Comparison of ENCODE assay signal across 1 cellular context in genomic region chr17:16215002-16215272, GRCh38.
TF ChIP-seq lines count a peak whose summit lies in the region.

No MANE protein-coding gene starts in this region.

TF ChIP-seq in HepG2, 621 proteins besides CTCF, POLR2A, EP300 and RAD21 (continued from another document and continues in another):
- no peak for TF ChIP-seq ZNF512 (CRISPR knock-in tag; IDR thresholded peaks at IDR 0.05)
- no peak for TF ChIP-seq ZBTB20 (CRISPR knock-in tag; IDR thresholded peaks at IDR 0.05; ENCODE audit: borderline replicate concordance, low read depth)
- TF ChIP-seq ZNF790 (CRISPR knock-in tag; IDR thresholded peaks at IDR 0.05; ENCODE audit: borderline replicate concordance): peak; percentile 44; the same call in 1 of the 2 replicates
- no peak for TF ChIP-seq MIXL1 (CRISPR knock-in tag; IDR thresholded peaks at IDR 0.05)
- TF ChIP-seq PITX1 (CRISPR knock-in tag; IDR thresholded peaks at IDR 0.05): no peak
- no peak for TF ChIP-seq NFIC (IDR thresholded peaks at IDR 0.05; ENCODE audit: low read length)
- TF ChIP-seq REXO4 (CRISPR knock-in tag; IDR thresholded peaks at IDR 0.05; ENCODE audit: borderline replicate concordance): peak; percentile 24; the same call in 1 of the 2 replicates
- TF ChIP-seq SNAI1 (CRISPR knock-in tag; IDR thresholded peaks at IDR 0.05; ENCODE audit: borderline replicate concordance): no peak
- no peak for TF ChIP-seq AKAP8 (CRISPR knock-in tag; IDR thresholded peaks at IDR 0.05)
- no peak for TF ChIP-seq PCBP2 (optimal IDR thresholded peaks at IDR 0.05; ENCODE audit: low read depth, low read length, poor library complexity, severe bottlenecking)
- peak; percentile 63 for TF ChIP-seq U2AF1 (optimal IDR thresholded peaks at IDR 0.05; ENCODE audit: low read depth, low read length)
- TF ChIP-seq MLXIP (CRISPR knock-in tag; IDR thresholded peaks at IDR 0.05; ENCODE audit: borderline replicate concordance): 0 out of 2 replicates have a peak, but pooled peaks have one; percentile 37
- TF ChIP-seq SALL2 (CRISPR knock-in tag; IDR thresholded peaks at IDR 0.05): no peak
- no peak for TF ChIP-seq NFE2L2 (IDR thresholded peaks at IDR 0.05; ENCODE audit: low read length)
- no peak; the same call in 1 of the 2 replicates for TF ChIP-seq ZNF850 (CRISPR knock-in tag; conservative IDR thresholded peaks at IDR 0.05)
- TF ChIP-seq PRDM4 (CRISPR knock-in tag; IDR thresholded peaks at IDR 0.05; ENCODE audit: borderline replicate concordance): no peak
- TF ChIP-seq ZNF672 (CRISPR knock-in tag; IDR thresholded peaks at IDR 0.05): no peak
- no peak for TF ChIP-seq ZBTB38 (CRISPR knock-in tag; IDR thresholded peaks at IDR 0.05)
- no peak for TF ChIP-seq FOXM1 (CRISPR knock-in tag; IDR thresholded peaks at IDR 0.05)
- no peak for TF ChIP-seq RAD51 (IDR thresholded peaks at IDR 0.05; ENCODE audit: borderline replicate concordance)
- no peak for TF ChIP-seq ZBTB26 (CRISPR knock-in tag; IDR thresholded peaks at IDR 0.05; ENCODE audit: borderline replicate concordance)
- TF ChIP-seq HMGXB3 (CRISPR knock-in tag; IDR thresholded peaks at IDR 0.05; ENCODE audit: borderline replicate concordance): no peak
- TF ChIP-seq THAP8 (CRISPR knock-in tag; IDR thresholded peaks at IDR 0.05; ENCODE audit: borderline replicate concordance): no peak
- TF ChIP-seq ZNF773 (CRISPR knock-in tag; IDR thresholded peaks at IDR 0.05; ENCODE audit: borderline replicate concordance): 0 out of 2 replicates have a peak, but pooled peaks have one; percentile 9
- TF ChIP-seq IKZF5 (CRISPR knock-in tag; IDR thresholded peaks at IDR 0.05): 0 out of 2 replicates have a peak, but pooled peaks have one; percentile 7
- TF ChIP-seq ELF1 (CRISPR knock-in tag; IDR thresholded peaks at IDR 0.05): no peak
- no peak for TF ChIP-seq ZNF407 (CRISPR knock-in tag; IDR thresholded peaks at IDR 0.05; ENCODE audit: not compliant biosample characterization)
- TF ChIP-seq ZNF235 (CRISPR knock-in tag; IDR thresholded peaks at IDR 0.05; ENCODE audit: borderline replicate concordance): no peak
